In the genomic region with DNA sequence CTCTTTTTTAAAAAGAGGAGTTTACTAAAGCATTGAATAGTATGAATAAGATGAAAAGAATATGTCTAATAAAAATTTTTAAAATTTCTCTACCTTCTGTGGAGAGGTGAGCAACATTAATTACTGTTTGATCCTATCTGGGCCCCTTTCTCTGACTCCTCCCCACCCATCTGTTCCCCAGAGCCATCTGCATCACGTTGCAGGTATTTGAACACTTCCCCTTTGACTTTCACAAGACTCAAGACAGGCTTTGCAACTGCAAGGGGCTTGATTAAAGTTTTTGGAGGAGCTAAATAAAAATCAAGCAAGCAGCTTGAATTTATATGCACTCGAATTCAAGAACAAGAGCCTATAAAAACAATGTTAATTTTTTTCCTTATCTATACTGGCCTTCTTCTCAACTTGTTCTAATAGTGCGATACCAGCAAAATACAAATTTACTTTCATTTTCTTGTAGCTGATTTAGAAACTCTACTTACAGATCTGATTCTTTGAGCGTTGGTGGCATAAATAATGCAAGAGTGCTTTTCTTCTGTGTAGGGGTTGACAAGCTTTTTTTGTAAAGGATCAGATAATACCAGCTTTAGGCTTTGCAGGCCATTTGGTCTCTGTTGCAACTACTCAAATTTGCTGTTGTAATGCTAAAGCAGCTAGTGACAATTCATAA, we compare ENCODE assay signal across 8 cellular contexts. TPM values are rescaled to one million over a fixed set of nuclear protein-coding genes. Genes with fewer than 3 reads are reported as not detected.
DNase-seq lines count a peak whose midpoint lies in the region; ATAC-seq and TF ChIP-seq lines count a peak whose summit lies in the region.
"Had no signal": no experiment of that assay in that cellular context is flagged by ENCODE, and none has a peak within 500 bp of the region (broad histone marks: within the 10 kb centered on the region; RNA-seq: fewer than 3 reads in every experiment).

No MANE protein-coding gene starts in this region.

- H3K27ac ChIP-seq in ovary, result no peak overlapping the region

- no peak for TF ChIP-seq EP300 in ovary (IDR thresholded peaks at IDR 0.05)

- no peak overlapping the region for H3K4me3 ChIP-seq in mucosa of descending colon
- H3K4me3 ChIP-seq in ovary, result no peak overlapping the region

- H3K9me3 ChIP-seq in mucosa of descending colon, result no peaks in the 10 kb centered on the region
- no peaks in the 10 kb centered on the region for H3K9me3 ChIP-seq in ovary

- WGBS in ovary, 3 donors, result 5 to 14% (median 8%) methylated on average over 4 of the region's 4 CpGs

- no peak for TF ChIP-seq CTCF in mucosa of descending colon (IDR thresholded peaks at IDR 0.05)
- TF ChIP-seq CTCF in ovary (IDR thresholded peaks at IDR 0.05), result no peak

- no peak for TF ChIP-seq POLR2A in ovary (IDR thresholded peaks at IDR 0.05)

- DNase-seq in NCI-H69 (lab: John Stamatoyannopoulos, UW) (peak; percentile 10), mucosa of descending colon (no peak), left cardiac atrium (no peak), ovary (no peak), ureter (ENCODE audit: low spot score) (no peak)

- ATAC-seq in GM19023 (IDR thresholded peaks at IDR 0.05; ENCODE audit: unreplicated experiment), result peak; percentile 92
- ATAC-seq in HG02678 (IDR thresholded peaks at IDR 0.05; ENCODE audit: unreplicated experiment), result peak; percentile 97
- peak; percentile 30 for ATAC-seq in mucosa of descending colon
- no peak for ATAC-seq in left cardiac atrium

- H3K36me3 ChIP-seq in mucosa of descending colon (ENCODE audit: low read depth), result no peaks in the 10 kb centered on the region
- no peaks in the 10 kb centered on the region for H3K36me3 ChIP-seq in ovary

- intact Hi-C loops in mucosa of descending colon (cut with DNase I, micrococcal nuclease), result no loop called here
- intact Hi-C loops in left cardiac atrium (cut with DNase I), result no loop called here
- intact Hi-C loops in ovary (cut with DNase I), result no loop called here

- H3K27me3 ChIP-seq in ovary, result no peaks in the 10 kb centered on the region

- no peaks in the 10 kb centered on the region for H3K4me1 ChIP-seq in mucosa of descending colon (ENCODE audit: low read depth)
- no peaks in the 10 kb centered on the region for H3K4me1 ChIP-seq in ovary (ENCODE audit: insufficient read depth)

RNA-seq across cellular contexts. Expression of gene TXNDC8, which starts 21.3 kb away (rescaled TPM):
- total RNA-seq in mucosa of descending colon, result not detected
- not detected for total RNA-seq in left cardiac atrium
- not detected for total RNA-seq in ovary
- polyA plus RNA-seq in ovary, result not detected
- total RNA-seq in ureter, result not detected
- total RNA-seq: LHCN-M2 had no signal

Comparison
In these comparisons a context has a peak if more than half of its experiments do, and no peak if none do; other contexts are left out.
1. ATAC-seq: peak in GM19023 (single experiment), HG02678 (single experiment) and mucosa of descending colon (single experiment); none in left cardiac atrium (0 of 2).